Comparison of ENCODE assay signal across 9 cellular contexts in genomic region chr4:119626420-119626819, GRCh38. TPM values are rescaled to one million over a fixed set of nuclear protein-coding genes. Genes with fewer than 3 reads are reported as not detected.
DNase-seq lines count a peak whose midpoint lies in the region; ATAC-seq, FAIRE-seq and TF ChIP-seq lines count a peak whose summit lies in the region.
"Had no signal": no experiment of that assay in that cellular context is flagged by ENCODE, and none has a peak within 500 bp of the region (broad histone marks: within the 10 kb centered on the region; RNA-seq: fewer than 3 reads in every experiment).

No MANE protein-coding gene starts in this region.

- H3K4me3 ChIP-seq in bronchial epithelial cell (ENCODE audit: low read depth, low read length) (peak overlapping the region; percentile 72), mesendoderm (ENCODE audit: low read length) (no peak overlapping the region)

- peak overlapping the region; percentile 76 for H3K56ac ChIP-seq in mesendoderm (ENCODE audit: low read length)

- H3K79me2 ChIP-seq in mesendoderm (ENCODE audit: control insufficient read depth, insufficient read depth, low read length): peaks cover 2% of the 10 kb centered on the region

- no peak overlapping the region for H2BK15ac ChIP-seq in mesendoderm (replicated peaks; ENCODE audit: low read depth)

- CTCF ChIA-PET in activated naive CD4-positive, alpha-beta T cell treated with anti-CD3 and anti-CD28 coated beads for 36 hours (lab: Charles Lee): interaction anchor here (0.7 to 2.4 kb wide), 7 partner anchors 20 to 884 kb away, joined by 3 to 22 read pairs (median 3); no protein-coding TSS in a partner anchor

- no peak overlapping the region for H2BK5ac ChIP-seq in mesendoderm (ENCODE audit: low read length)

- H3K36me3 ChIP-seq in bronchial epithelial cell (ENCODE audit: control insufficient read depth, insufficient read depth, low read length): no peaks in the 10 kb centered on the region
- H3K36me3 ChIP-seq in mesendoderm (ENCODE audit: control insufficient read depth, insufficient read depth, low read length): no peaks in the 10 kb centered on the region

- no peaks in the 10 kb centered on the region for H3K79me1 ChIP-seq in mesendoderm (ENCODE audit: low read length)

- no peak overlapping the region for H3K23ac ChIP-seq in mesendoderm (ENCODE audit: low read length)

- no peak overlapping the region for H2AK5ac ChIP-seq in mesendoderm (ENCODE audit: low read length)

- H3K4me1 ChIP-seq in mesendoderm (ENCODE audit: control insufficient read depth, low read depth, low read length): no peaks in the 10 kb centered on the region

- H3K27me3 Mint-ChIP-seq in activated naive CD4-positive, alpha-beta T cell treated with anti-CD3 and anti-CD28 coated beads for 36 hours (ENCODE audit: low read depth): peaks cover 11% of the 10 kb centered on the region
- peaks cover 3% of the 10 kb centered on the region for H3K27me3 Mint-ChIP-seq in type B pancreatic cell

- no peak overlapping the region for H4K5ac ChIP-seq in mesendoderm (ENCODE audit: low read length)

- DNase-seq in activated naive CD4-positive, alpha-beta T cell treated with anti-CD3 and anti-CD28 coated beads for 36 hours: no peak
- DNase-seq in activated naive CD4-positive, alpha-beta T cell treated with anti-CD3 and anti-CD28 coated beads, Interleukin-2, amount 50 U/mL, for 72 hours (ENCODE audit: low spot score in 2 of 2): no peak
- no peak for DNase-seq in bronchial epithelial cell (ENCODE audit: low read depth)
- DNase-seq in mesendoderm: no peak
- no peak for DNase-seq in type B pancreatic cell (ENCODE audit: extremely low spot score, unreplicated experiment)
- no peak for DNase-seq in 8988T
- DNase-seq in MV-4-11 (lab: John Stamatoyannopoulos, UW): no peak
- DNase-seq: DND-41 had no signal

- no peak overlapping the region for H3K27ac Mint-ChIP-seq in activated naive CD4-positive, alpha-beta T cell treated with anti-CD3 and anti-CD28 coated beads for 36 hours
- H3K27ac Mint-ChIP-seq in activated naive CD4-positive, alpha-beta T cell treated with anti-CD3 and anti-CD28 coated beads, Interleukin-2, amount 50 U/mL, for 72 hours: no peak overlapping the region
- peak overlapping the region; percentile 76 for H3K27ac Mint-ChIP-seq in type B pancreatic cell

- intact Hi-C loops in activated naive CD4-positive, alpha-beta T cell treated with anti-CD3 and anti-CD28 coated beads for 36 hours (cut with micrococcal nuclease): loop anchor here (5.0 kb wide), 2 partner anchors 584 to 1471 kb away; no protein-coding TSS in a partner anchor

- no peak overlapping the region for H3K18ac ChIP-seq in mesendoderm (ENCODE audit: low read length)

- TF ChIP-seq CTCF in bronchial epithelial cell (IDR thresholded peaks at IDR 0.05; ENCODE audit: insufficient read depth, low read length, severe bottlenecking): no peak
- TF ChIP-seq CTCF in type B pancreatic cell (conservative IDR thresholded peaks at IDR 0.05): no peak

- H3K4me2 ChIP-seq in mesendoderm (ENCODE audit: low read length): peak overlapping the region; percentile 78

- no peak overlapping the region for H2BK120ac ChIP-seq in mesendoderm (ENCODE audit: low read depth, low read length)

- no peak overlapping the region for H4K8ac ChIP-seq in mesendoderm (ENCODE audit: low read depth, low read length)

- no peaks in the 10 kb centered on the region for H3K9me3 Mint-ChIP-seq in activated naive CD4-positive, alpha-beta T cell treated with anti-CD3 and anti-CD28 coated beads for 36 hours
- no peaks in the 10 kb centered on the region for H3K9me3 Mint-ChIP-seq in activated naive CD4-positive, alpha-beta T cell treated with anti-CD3 and anti-CD28 coated beads, Interleukin-2, amount 50 U/mL, for 72 hours
- H3K9me3 Mint-ChIP-seq in type B pancreatic cell: no peaks in the 10 kb centered on the region

- H3K27ac ChIP-seq in mesendoderm (ENCODE audit: low read depth, low read length): no peak overlapping the region

- H3K27me3 ChIP-seq in bronchial epithelial cell (ENCODE audit: control insufficient read depth, insufficient read depth, low read length): no peaks in the 10 kb centered on the region
- H3K27me3 ChIP-seq in mesendoderm (ENCODE audit: insufficient read depth, low read length, poor library complexity): no peaks in the 10 kb centered on the region

- H3K36me3 Mint-ChIP-seq in activated naive CD4-positive, alpha-beta T cell treated with anti-CD3 and anti-CD28 coated beads for 36 hours (ENCODE audit: low read depth): no peaks in the 10 kb centered on the region
- peaks cover 0 to 4% of the 10 kb centered on the region in 2 donors for H3K36me3 Mint-ChIP-seq in activated naive CD4-positive, alpha-beta T cell treated with anti-CD3 and anti-CD28 coated beads, Interleukin-2, amount 50 U/mL, for 72 hours
- peaks cover 13% of the 10 kb centered on the region for H3K36me3 Mint-ChIP-seq in type B pancreatic cell

- H3K9ac ChIP-seq in mesendoderm (ENCODE audit: low read length): peak overlapping the region; percentile 57

- no peak for ATAC-seq in activated naive CD4-positive, alpha-beta T cell treated with anti-CD3 and anti-CD28 coated beads, Interleukin-2, amount 50 U/mL, for 72 hours
- ATAC-seq in GM19455 (IDR thresholded peaks at IDR 0.05; ENCODE audit: unreplicated experiment): no peak

- no peak for FAIRE-seq in bronchial epithelial cell (lab: Jason Lieb, UNC)

- no peak overlapping the region for H3K4ac ChIP-seq in mesendoderm (ENCODE audit: low read depth, low read length)

- H3K4me3 Mint-ChIP-seq in activated naive CD4-positive, alpha-beta T cell treated with anti-CD3 and anti-CD28 coated beads for 36 hours: peak overlapping the region; percentile 69
- H3K4me3 Mint-ChIP-seq in type B pancreatic cell: peak overlapping the region; percentile 95

- peaks cover 15% of the 10 kb centered on the region for H3K4me1 Mint-ChIP-seq in activated naive CD4-positive, alpha-beta T cell treated with anti-CD3 and anti-CD28 coated beads for 36 hours (ENCODE audit: low read depth)
- peaks cover 4% of the 10 kb centered on the region for H3K4me1 Mint-ChIP-seq in type B pancreatic cell (ENCODE audit: unreplicated experiment)

- no CpG with 5 or more reads among the region's 11 CpGs for WGBS in mesendoderm (ENCODE audit: extremely low coverage, insufficient coverage, low lambda C conversion rate)

RNA-seq across cellular contexts. Expression of gene PDE5A, which starts 2.2 kb away (rescaled TPM):
- total RNA-seq in activated naive CD4-positive, alpha-beta T cell treated with anti-CD3 and anti-CD28 coated beads for 36 hours: under 1 TPM; 0.41 to 0.44 TPM
- total RNA-seq in activated naive CD4-positive, alpha-beta T cell treated with anti-CD3 and anti-CD28 coated beads, Interleukin-2, amount 50 U/mL, for 72 hours: under 1 TPM; 0.66 to 0.80 TPM
- 5.8 and 10.1 TPM in 2 replicates for total RNA-seq in bronchial epithelial cell
- polyA plus RNA-seq in mesendoderm (2013, experiment 1 of 2): 10.5 TPM
- polyA plus RNA-seq in mesendoderm (2013, experiment 2 of 2): 9.2 TPM
- 23.9 and 77.4 TPM in 2 replicates for total RNA-seq in type B pancreatic cell (ENCODE audit: low replicate concordance)
